In genomic region chr2:180291552-180292421, GRCh38 we compare ENCODE assay signal across 1 cellular context.
TF ChIP-seq lines count a peak whose summit lies in the region.

No MANE protein-coding gene starts in this region.

TF ChIP-seq in H1, 55 proteins besides CTCF, POLR2A, EP300 and RAD21 (continued from another document):
- TF ChIP-seq, protein P1, sequence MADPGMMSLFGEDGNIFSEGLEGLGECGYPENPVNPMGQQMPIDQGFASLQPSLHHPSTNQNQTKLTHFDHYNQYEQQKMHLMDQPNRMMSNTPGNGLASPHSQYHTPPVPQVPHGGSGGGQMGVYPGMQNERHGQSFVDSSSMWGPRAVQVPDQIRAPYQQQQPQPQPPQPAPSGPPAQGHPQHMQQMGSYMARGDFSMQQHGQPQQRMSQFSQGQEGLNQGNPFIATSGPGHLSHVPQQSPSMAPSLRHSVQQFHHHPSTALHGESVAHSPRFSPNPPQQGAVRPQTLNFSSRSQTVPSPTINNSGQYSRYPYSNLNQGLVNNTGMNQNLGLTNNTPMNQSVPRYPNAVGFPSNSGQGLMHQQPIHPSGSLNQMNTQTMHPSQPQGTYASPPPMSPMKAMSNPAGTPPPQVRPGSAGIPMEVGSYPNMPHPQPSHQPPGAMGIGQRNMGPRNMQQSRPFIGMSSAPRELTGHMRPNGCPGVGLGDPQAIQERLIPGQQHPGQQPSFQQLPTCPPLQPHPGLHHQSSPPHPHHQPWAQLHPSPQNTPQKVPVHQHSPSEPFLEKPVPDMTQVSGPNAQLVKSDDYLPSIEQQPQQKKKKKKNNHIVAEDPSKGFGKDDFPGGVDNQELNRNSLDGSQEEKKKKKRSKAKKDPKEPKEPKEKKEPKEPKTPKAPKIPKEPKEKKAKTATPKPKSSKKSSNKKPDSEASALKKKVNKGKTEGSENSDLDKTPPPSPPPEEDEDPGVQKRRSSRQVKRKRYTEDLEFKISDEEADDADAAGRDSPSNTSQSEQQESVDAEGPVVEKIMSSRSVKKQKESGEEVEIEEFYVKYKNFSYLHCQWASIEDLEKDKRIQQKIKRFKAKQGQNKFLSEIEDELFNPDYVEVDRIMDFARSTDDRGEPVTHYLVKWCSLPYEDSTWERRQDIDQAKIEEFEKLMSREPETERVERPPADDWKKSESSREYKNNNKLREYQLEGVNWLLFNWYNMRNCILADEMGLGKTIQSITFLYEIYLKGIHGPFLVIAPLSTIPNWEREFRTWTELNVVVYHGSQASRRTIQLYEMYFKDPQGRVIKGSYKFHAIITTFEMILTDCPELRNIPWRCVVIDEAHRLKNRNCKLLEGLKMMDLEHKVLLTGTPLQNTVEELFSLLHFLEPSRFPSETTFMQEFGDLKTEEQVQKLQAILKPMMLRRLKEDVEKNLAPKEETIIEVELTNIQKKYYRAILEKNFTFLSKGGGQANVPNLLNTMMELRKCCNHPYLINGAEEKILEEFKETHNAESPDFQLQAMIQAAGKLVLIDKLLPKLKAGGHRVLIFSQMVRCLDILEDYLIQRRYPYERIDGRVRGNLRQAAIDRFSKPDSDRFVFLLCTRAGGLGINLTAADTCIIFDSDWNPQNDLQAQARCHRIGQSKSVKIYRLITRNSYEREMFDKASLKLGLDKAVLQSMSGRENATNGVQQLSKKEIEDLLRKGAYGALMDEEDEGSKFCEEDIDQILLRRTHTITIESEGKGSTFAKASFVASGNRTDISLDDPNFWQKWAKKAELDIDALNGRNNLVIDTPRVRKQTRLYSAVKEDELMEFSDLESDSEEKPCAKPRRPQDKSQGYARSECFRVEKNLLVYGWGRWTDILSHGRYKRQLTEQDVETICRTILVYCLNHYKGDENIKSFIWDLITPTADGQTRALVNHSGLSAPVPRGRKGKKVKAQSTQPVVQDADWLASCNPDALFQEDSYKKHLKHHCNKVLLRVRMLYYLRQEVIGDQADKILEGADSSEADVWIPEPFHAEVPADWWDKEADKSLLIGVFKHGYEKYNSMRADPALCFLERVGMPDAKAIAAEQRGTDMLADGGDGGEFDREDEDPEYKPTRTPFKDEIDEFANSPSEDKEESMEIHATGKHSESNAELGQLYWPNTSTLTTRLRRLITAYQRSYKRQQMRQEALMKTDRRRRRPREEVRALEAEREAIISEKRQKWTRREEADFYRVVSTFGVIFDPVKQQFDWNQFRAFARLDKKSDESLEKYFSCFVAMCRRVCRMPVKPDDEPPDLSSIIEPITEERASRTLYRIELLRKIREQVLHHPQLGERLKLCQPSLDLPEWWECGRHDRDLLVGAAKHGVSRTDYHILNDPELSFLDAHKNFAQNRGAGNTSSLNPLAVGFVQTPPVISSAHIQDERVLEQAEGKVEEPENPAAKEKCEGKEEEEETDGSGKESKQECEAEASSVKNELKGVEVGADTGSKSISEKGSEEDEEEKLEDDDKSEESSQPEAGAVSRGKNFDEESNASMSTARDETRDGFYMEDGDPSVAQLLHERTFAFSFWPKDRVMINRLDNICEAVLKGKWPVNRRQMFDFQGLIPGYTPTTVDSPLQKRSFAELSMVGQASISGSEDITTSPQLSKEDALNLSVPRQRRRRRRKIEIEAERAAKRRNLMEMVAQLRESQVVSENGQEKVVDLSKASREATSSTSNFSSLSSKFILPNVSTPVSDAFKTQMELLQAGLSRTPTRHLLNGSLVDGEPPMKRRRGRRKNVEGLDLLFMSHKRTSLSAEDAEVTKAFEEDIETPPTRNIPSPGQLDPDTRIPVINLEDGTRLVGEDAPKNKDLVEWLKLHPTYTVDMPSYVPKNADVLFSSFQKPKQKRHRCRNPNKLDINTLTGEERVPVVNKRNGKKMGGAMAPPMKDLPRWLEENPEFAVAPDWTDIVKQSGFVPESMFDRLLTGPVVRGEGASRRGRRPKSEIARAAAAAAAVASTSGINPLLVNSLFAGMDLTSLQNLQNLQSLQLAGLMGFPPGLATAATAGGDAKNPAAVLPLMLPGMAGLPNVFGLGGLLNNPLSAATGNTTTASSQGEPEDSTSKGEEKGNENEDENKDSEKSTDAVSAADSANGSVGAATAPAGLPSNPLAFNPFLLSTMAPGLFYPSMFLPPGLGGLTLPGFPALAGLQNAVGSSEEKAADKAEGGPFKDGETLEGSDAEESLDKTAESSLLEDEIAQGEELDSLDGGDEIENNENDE (IDR thresholded peaks at IDR 0.05; ENCODE audit: insufficient replicate concordance, low read length) = no peak
- TF ChIP-seq, protein P2, sequence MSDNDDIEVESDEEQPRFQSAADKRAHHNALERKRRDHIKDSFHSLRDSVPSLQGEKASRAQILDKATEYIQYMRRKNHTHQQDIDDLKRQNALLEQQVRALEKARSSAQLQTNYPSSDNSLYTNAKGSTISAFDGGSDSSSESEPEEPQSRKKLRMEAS (IDR thresholded peaks at IDR 0.05) = no peak
- no peak for TF ChIP-seq TBP (IDR thresholded peaks at IDR 0.05; ENCODE audit: low read depth, low read length)
TF ChIP-seq in H1: peak in this region for 0.
